10 cellular contexts compared by ENCODE assay signal in genomic region chr6:32181890-32182529, GRCh38. TPM values are rescaled to one million over a fixed set of nuclear protein-coding genes. Genes with fewer than 3 reads are reported as not detected.
DNase-seq lines count a peak whose midpoint lies in the region; ATAC-seq lines count a peak whose summit lies in the region.
"Had no signal": no experiment of that assay in that cellular context is flagged by ENCODE, and none has a peak within 500 bp of the region (broad histone marks: within the 10 kb centered on the region; RNA-seq: fewer than 3 reads in every experiment).

No MANE protein-coding gene starts in this region.

- no peak for ATAC-seq in GM19328 (IDR thresholded peaks at IDR 0.05; ENCODE audit: unreplicated experiment)

- H3K27ac ChIP-seq in trophoblast cell (ENCODE audit: low read depth, low read length), result no peak overlapping the region

- no peak overlapping the region for H2BK12ac ChIP-seq in trophoblast cell (ENCODE audit: low read length)

- H3K18ac ChIP-seq in trophoblast cell (ENCODE audit: low read length), result no peak overlapping the region

- H2AK5ac ChIP-seq in trophoblast cell (ENCODE audit: low read length), result no peak overlapping the region

- H3K79me1 ChIP-seq in trophoblast cell (ENCODE audit: low read length), result peaks cover 6% of the 10 kb centered on the region

- H3K9me3 Mint-ChIP-seq in T-helper 2 cell treated with Interferon-gamma antibody and Interleukin-4, amounts not matched to agents 5 μg/mL and 100 μg/mL, for 36 hours, result no peaks in the 10 kb centered on the region
- no peaks in the 10 kb centered on the region for H3K9me3 Mint-ChIP-seq in activated naive CD8-positive, alpha-beta T cell treated with anti-CD3 and anti-CD28 coated beads for 36 hours

- H3K23ac ChIP-seq in trophoblast cell (ENCODE audit: low read length), result no peak overlapping the region

- no peak overlapping the region for H2BK5ac ChIP-seq in trophoblast cell (ENCODE audit: low read depth, low read length, poor library complexity)

- H3K4me3 ChIP-seq in trophoblast cell (ENCODE audit: low read depth, low read length), result peak overlapping the region; percentile 21
- H3K4me3 ChIP-seq: thyroid gland had no signal

- no peaks in the 10 kb centered on the region for H3K9me3 ChIP-seq in trophoblast cell (ENCODE audit: insufficient read depth, low read depth, low read length)
- H3K9me3 ChIP-seq: Caco-2, thyroid gland had no signal

- H3K4me2 ChIP-seq in trophoblast cell (ENCODE audit: low read length), result no peak overlapping the region

- H3K9ac ChIP-seq in trophoblast cell (ENCODE audit: low read length), result no peak overlapping the region

- peaks cover 27% of the 10 kb centered on the region for H3K4me1 Mint-ChIP-seq in T-helper 2 cell treated with Interferon-gamma antibody and Interleukin-4, amounts not matched to agents 5 μg/mL and 100 μg/mL, for 36 hours (ENCODE audit: low read depth)
- peaks cover 44% of the 10 kb centered on the region for H3K4me1 Mint-ChIP-seq in activated naive CD8-positive, alpha-beta T cell treated with anti-CD3 and anti-CD28 coated beads for 36 hours

- peaks cover 37 to 43% of the 10 kb centered on the region in 2 experiments for H3K36me3 ChIP-seq in trophoblast cell (ENCODE audit: control insufficient read depth in 1 of 2, insufficient read depth in 2 of 2, low read length in 2 of 2)

- peaks cover 56% of the 10 kb centered on the region for H3K36me3 Mint-ChIP-seq in T-helper 2 cell treated with Interferon-gamma antibody and Interleukin-4, amounts not matched to agents 5 μg/mL and 100 μg/mL, for 36 hours (ENCODE audit: low read depth)
- peaks cover 26% of the 10 kb centered on the region for H3K36me3 Mint-ChIP-seq in activated naive CD8-positive, alpha-beta T cell treated with anti-CD3 and anti-CD28 coated beads for 36 hours

- peaks cover 2% of the 10 kb centered on the region for H3K79me2 ChIP-seq in trophoblast cell (ENCODE audit: control insufficient read depth, insufficient read depth, low read length, poor library complexity)

- H3K4me3 Mint-ChIP-seq in T-helper 2 cell treated with Interferon-gamma antibody and Interleukin-4, amounts not matched to agents 5 μg/mL and 100 μg/mL, for 36 hours, result no peak overlapping the region
- no peak overlapping the region for H3K4me3 Mint-ChIP-seq in activated naive CD8-positive, alpha-beta T cell treated with anti-CD3 and anti-CD28 coated beads for 36 hours

- no peaks in the 10 kb centered on the region for H3K27me3 ChIP-seq in trophoblast cell (ENCODE audit: insufficient read depth, low read length)
- H3K27me3 ChIP-seq: thyroid gland had no signal

- no peak overlapping the region for H4K8ac ChIP-seq in trophoblast cell (ENCODE audit: low read depth, low read length)

- H2AFZ ChIP-seq in trophoblast cell (ENCODE audit: insufficient read depth, low read length, poor library complexity), result no peak overlapping the region

- H4K12ac ChIP-seq in trophoblast cell (ENCODE audit: low read depth, low read length), result no peak overlapping the region

- H3K27ac Mint-ChIP-seq in T-helper 2 cell treated with Interferon-gamma antibody and Interleukin-4, amounts not matched to agents 5 μg/mL and 100 μg/mL, for 36 hours, result peak overlapping the region; percentile 26
- peak overlapping the region; percentile 38 for H3K27ac Mint-ChIP-seq in activated naive CD8-positive, alpha-beta T cell treated with anti-CD3 and anti-CD28 coated beads for 36 hours

- peaks cover 0 to 11% of the 10 kb centered on the region in 2 experiments for H3K4me1 ChIP-seq in trophoblast cell (ENCODE audit: control insufficient read depth in 1 of 2, insufficient read depth in 2 of 2, low read length in 2 of 2)

- WGBS in trophoblast cell (ENCODE audit: extremely low coverage, insufficient coverage, insufficient read length), result no CpG with 5 or more reads among the region's 10 CpGs

- no peaks in the 10 kb centered on the region for H3K27me3 Mint-ChIP-seq in T-helper 2 cell treated with Interferon-gamma antibody and Interleukin-4, amounts not matched to agents 5 μg/mL and 100 μg/mL, for 36 hours (ENCODE audit: low read depth)
- no peaks in the 10 kb centered on the region for H3K27me3 Mint-ChIP-seq in activated naive CD8-positive, alpha-beta T cell treated with anti-CD3 and anti-CD28 coated beads for 36 hours

- H3K4ac ChIP-seq in trophoblast cell (ENCODE audit: low read depth, low read length), result no peak overlapping the region

- H4K91ac ChIP-seq in trophoblast cell (ENCODE audit: low read depth, low read length), result no peak overlapping the region

- no peak overlapping the region for H3K14ac ChIP-seq in trophoblast cell (ENCODE audit: low read length)

- no peak for DNase-seq in T-helper 2 cell treated with Interferon-gamma antibody and Interleukin-4, amounts not matched to agents 5 μg/mL and 100 μg/mL, for 36 hours (ENCODE audit: low spot score)
- DNase-seq in T-helper 2 cell (no peak), trophoblast cell (no peak), RKO (ENCODE audit: low spot score) (no peak)
- no peak for DNase-seq in activated naive CD8-positive, alpha-beta T cell treated with anti-CD3 and anti-CD28 coated beads for 36 hours
- DNase-seq: activated CD4-positive, alpha-beta T cell treated with anti-CD3 and anti-CD28 coated beads, Interleukin-2, amount 50 U/mL, for 48 hours; Caco-2; NCI-H2171 treated with DMSO at 0.1 percent for 48 hours; thyroid gland had no signal

- no peak overlapping the region for H2BK120ac ChIP-seq in trophoblast cell (ENCODE audit: insufficient read depth, low read length, poor library complexity)

RNA-seq across cellular contexts. Expression of gene AGER, which starts 2.0 kb away (rescaled TPM):
- total RNA-seq in activated naive CD8-positive, alpha-beta T cell treated with anti-CD3 and anti-CD28 coated beads for 36 hours, result 10 to 100 TPM in 1 of 2 experiments, 1 to 10 TPM in 1; 9.6 to 11.5 TPM
- polyA plus RNA-seq in trophoblast cell (2013), result 7.3 and 8.1 TPM in 2 replicates

RNA-seq across cellular contexts. Expression of gene RNF5, which starts 3.8 kb away (rescaled TPM):
- 10 to 100 TPM; 58.3 to 58.6 TPM for total RNA-seq in activated naive CD8-positive, alpha-beta T cell treated with anti-CD3 and anti-CD28 coated beads for 36 hours
- polyA plus RNA-seq in trophoblast cell (2013), result 51.4 and 55.5 TPM in 2 replicates

RNA-seq across cellular contexts. Expression of gene AGPAT1, which starts 6.1 kb away (rescaled TPM):
- 10 to 100 TPM; 30.8 to 33.6 TPM for total RNA-seq in activated naive CD8-positive, alpha-beta T cell treated with anti-CD3 and anti-CD28 coated beads for 36 hours
- 67.1 and 67.2 TPM in 2 replicates for polyA plus RNA-seq in trophoblast cell (2013)

RNA-seq across cellular contexts. Expression of gene PBX2, which starts 8.0 kb away (rescaled TPM):
- 10 to 100 TPM; 56.4 to 56.9 TPM for total RNA-seq in activated naive CD8-positive, alpha-beta T cell treated with anti-CD3 and anti-CD28 coated beads for 36 hours
- polyA plus RNA-seq in trophoblast cell (2013), result 90.9 and 95.5 TPM in 2 replicates

RNA-seq across cellular contexts. Expression of gene GPSM3, which starts 10.4 kb away (rescaled TPM):
- total RNA-seq in activated naive CD8-positive, alpha-beta T cell treated with anti-CD3 and anti-CD28 coated beads for 36 hours, result 10 to 100 TPM; 68.4 to 71.3 TPM
- 9.6 and 10.9 TPM in 2 replicates for polyA plus RNA-seq in trophoblast cell (2013)
